8 cellular contexts compared by ENCODE assay signal in genomic region chr13:35720690-35721554, GRCh38.
A peak's percentile ranks its signal among the peaks of the same experiment; 100 is the strongest.
DNase-seq lines count a peak whose midpoint lies in the region; ATAC-seq and TF ChIP-seq lines count a peak whose summit lies in the region.

No MANE protein-coding gene starts in this region.

- no peak overlapping the region for H3K4me2 ChIP-seq in KMS-11
- H3K4me2 ChIP-seq in SU-DHL-6 (ENCODE audit: low read depth, low read length, poor library complexity, severe bottlenecking), result peak overlapping the region; percentile 40

- H3K9me2 ChIP-seq in SU-DHL-6 (replicated peaks; ENCODE audit: insufficient read depth, low read length), result no peaks in the 10 kb centered on the region

- POLR2A ChIA-PET in BJ (lab: Charles Lee), result interaction anchor here (0.5 to 1.3 kb wide), 2 partner anchors 21 to 245 kb away, joined by 3 read pairs; partner anchors contain the start of gene MAB21L1

- ATAC-seq in GM18511 (IDR thresholded peaks at IDR 0.05; ENCODE audit: unreplicated experiment) (peak; percentile 68), lower lobe of right lung (peak; percentile 63 to 65), HG03571 (IDR thresholded peaks at IDR 0.05; ENCODE audit: unreplicated experiment) (no peak)
- ATAC-seq in stimulated activated naive B cell treated with anti-CD40 and anti-IgM and Interleukin-4, amounts not matched to agents 10 μg/mL and 1 μg/mL and 100 μg/mL, for 72 hours (replicated peaks), result peak in 1 of 2 donors; percentile 41

- peaks cover 5 to 9% of the 10 kb centered on the region in 2 donors for H3K4me1 Mint-ChIP-seq in stimulated activated naive B cell treated with anti-CD40 and anti-IgM and Interleukin-4, amounts not matched to agents 10 μg/mL and 1 μg/mL and 100 μg/mL, for 72 hours

- no peaks in the 10 kb centered on the region for H3K36me3 ChIP-seq in BJ (ENCODE audit: control insufficient read depth, insufficient read depth, low read length)
- no peaks in the 10 kb centered on the region for H3K36me3 ChIP-seq in KMS-11 (ENCODE audit: insufficient read depth)
- no peaks in the 10 kb centered on the region for H3K36me3 ChIP-seq in SU-DHL-6 (ENCODE audit: low read length)
- no peaks in the 10 kb centered on the region for H3K36me3 ChIP-seq in lower lobe of right lung

- no peak overlapping the region for H3K4me3 Mint-ChIP-seq in stimulated activated naive B cell treated with anti-CD40 and anti-IgM and Interleukin-4, amounts not matched to agents 10 μg/mL and 1 μg/mL and 100 μg/mL, for 72 hours

- H2AFZ ChIP-seq in KMS-11 (ENCODE audit: low read depth) (no peak overlapping the region; the same call in 1 of the 2 replicates), SU-DHL-6 (ENCODE audit: low read depth, low read length, severe bottlenecking) (peak overlapping the region; percentile 73)

- H3K36me3 Mint-ChIP-seq in stimulated activated naive B cell treated with anti-CD40 and anti-IgM and Interleukin-4, amounts not matched to agents 10 μg/mL and 1 μg/mL and 100 μg/mL, for 72 hours, result no peaks in the 10 kb centered on the region

- H3K4me3 ChIP-seq in BJ (ENCODE audit: low read depth, low read length) (0 out of 2 replicates have a peak overlapping the region, but pooled peaks have one; percentile 6), KMS-11 (IDR thresholded peaks at IDR 0.05; ENCODE audit: insufficient read depth, low read depth, low read length) (no peak overlapping the region), SU-DHL-6 (ENCODE audit: insufficient read depth, low read length, poor library complexity, severe bottlenecking) (no peak overlapping the region), coronary artery (peak overlapping the region; percentile 61), lower lobe of right lung (no peak overlapping the region)

- H3F3A ChIP-seq in SU-DHL-6 (ENCODE audit: insufficient read depth), result no peaks in the 10 kb centered on the region

- CTCF ChIA-PET in BJ (lab: Yijun Ruan, JAX), result interaction anchor here (0.6 to 5.2 kb wide), 20 partner anchors 8 to 1532 kb away, joined by 3 to 48 read pairs (median 4); no protein-coding TSS in a partner anchor

- H3K9me3 ChIP-seq in SU-DHL-6 (ENCODE audit: insufficient read depth, low read length) (no peaks in the 10 kb centered on the region), lower lobe of right lung (no peaks in the 10 kb centered on the region)

- H3K9ac ChIP-seq in KMS-11 (no peak overlapping the region), SU-DHL-6 (ENCODE audit: low read length) (no peak overlapping the region)

- DNase-seq in BJ (ENCODE audit: low read depth) (no peak), coronary artery (ENCODE audit: low spot score) (no peak), lower lobe of right lung (peak; percentile 52)
- peak; percentile 23 for DNase-seq in stimulated activated naive B cell treated with anti-CD40 and anti-IgM and Interleukin-4, amounts not matched to agents 10 μg/mL and 1 μg/mL and 100 μg/mL, for 72 hours

- H3K79me2 ChIP-seq in KMS-11 (ENCODE audit: insufficient read depth, low read depth) (no peaks in the 10 kb centered on the region), SU-DHL-6 (ENCODE audit: insufficient read depth, low read length) (no peaks in the 10 kb centered on the region)

- H3K4me1 ChIP-seq in KMS-11 (ENCODE audit: low read depth, poor library complexity, severe bottlenecking) (no peaks in the 10 kb centered on the region), lower lobe of right lung (peaks cover 6% of the 10 kb centered on the region)

- H3K27me3 Mint-ChIP-seq in stimulated activated naive B cell treated with anti-CD40 and anti-IgM and Interleukin-4, amounts not matched to agents 10 μg/mL and 1 μg/mL and 100 μg/mL, for 72 hours, result peaks cover 15 to 29% of the 10 kb centered on the region in 2 donors

- H4K20me1 ChIP-seq in KMS-11 (ENCODE audit: insufficient read depth) (no peaks in the 10 kb centered on the region), SU-DHL-6 (ENCODE audit: low read depth, low read length) (no peaks in the 10 kb centered on the region)

- no peaks in the 10 kb centered on the region for H3K27me3 ChIP-seq in BJ (ENCODE audit: control insufficient read depth, insufficient read depth, low read length)
- H3K27me3 ChIP-seq in KMS-11 (ENCODE audit: insufficient read depth, low read depth), result no peaks in the 10 kb centered on the region
- no peaks in the 10 kb centered on the region for H3K27me3 ChIP-seq in SU-DHL-6 (ENCODE audit: low read length)
- no peaks in the 10 kb centered on the region for H3K27me3 ChIP-seq in lower lobe of right lung (ENCODE audit: low read depth)

- intact Hi-C loops in lower lobe of right lung (cut with DNase I), result no loop called here

- H3K27ac ChIP-seq in KMS-11 (no peak overlapping the region), SU-DHL-6 (ENCODE audit: low read depth, low read length) (no peak overlapping the region), coronary artery (no peak overlapping the region), lower lobe of right lung (no peak overlapping the region)

- no peaks in the 10 kb centered on the region for H3K9me3 Mint-ChIP-seq in stimulated activated naive B cell treated with anti-CD40 and anti-IgM and Interleukin-4, amounts not matched to agents 10 μg/mL and 1 μg/mL and 100 μg/mL, for 72 hours

- no peak overlapping the region for H3K27ac Mint-ChIP-seq in stimulated activated naive B cell treated with anti-CD40 and anti-IgM and Interleukin-4, amounts not matched to agents 10 μg/mL and 1 μg/mL and 100 μg/mL, for 72 hours

- peak; percentile 98 for TF ChIP-seq CTCF in BJ (IDR thresholded peaks at IDR 0.05; ENCODE audit: insufficient read depth, low read depth, low read length)
- TF ChIP-seq CTCF in KMS-11 (conservative IDR thresholded peaks at IDR 0.05; ENCODE audit: low read depth, low read length), result peak; percentile 84
- peak; percentile 92 for TF ChIP-seq CTCF in SU-DHL-6 (IDR thresholded peaks at IDR 0.05; ENCODE audit: insufficient read depth, low read length, poor library complexity, severe bottlenecking)
- TF ChIP-seq CTCF in coronary artery (IDR thresholded peaks at IDR 0.05), result peak; percentile 75
- TF ChIP-seq CTCF in lower lobe of right lung (IDR thresholded peaks at IDR 0.05), result peak; percentile 87

Comparison
In these comparisons a context has a peak if more than half of its experiments do, and no peak if none do; other contexts are left out.
1. DNase-seq: peak in lower lobe of right lung (single experiment) and stimulated activated naive B cell treated with anti-CD40 and anti-IgM and Interleukin-4, amounts not matched to agents 10 μg/mL and 1 μg/mL and 100 μg/mL, for 72 hours (single experiment); none in BJ (single experiment) and coronary artery (single experiment).
2. H3K4me3 ChIP-seq: peak in BJ (single experiment) and coronary artery (single experiment); none in KMS-11 (single experiment), SU-DHL-6 (single experiment) and lower lobe of right lung (single experiment).
3. Peak in every context shown above with its lines, with median percentiles within 50 percentile points of each other: CTCF ChIP-seq.